Comparison of ENCODE assay signal across 1 cellular context in the genomic region with DNA sequence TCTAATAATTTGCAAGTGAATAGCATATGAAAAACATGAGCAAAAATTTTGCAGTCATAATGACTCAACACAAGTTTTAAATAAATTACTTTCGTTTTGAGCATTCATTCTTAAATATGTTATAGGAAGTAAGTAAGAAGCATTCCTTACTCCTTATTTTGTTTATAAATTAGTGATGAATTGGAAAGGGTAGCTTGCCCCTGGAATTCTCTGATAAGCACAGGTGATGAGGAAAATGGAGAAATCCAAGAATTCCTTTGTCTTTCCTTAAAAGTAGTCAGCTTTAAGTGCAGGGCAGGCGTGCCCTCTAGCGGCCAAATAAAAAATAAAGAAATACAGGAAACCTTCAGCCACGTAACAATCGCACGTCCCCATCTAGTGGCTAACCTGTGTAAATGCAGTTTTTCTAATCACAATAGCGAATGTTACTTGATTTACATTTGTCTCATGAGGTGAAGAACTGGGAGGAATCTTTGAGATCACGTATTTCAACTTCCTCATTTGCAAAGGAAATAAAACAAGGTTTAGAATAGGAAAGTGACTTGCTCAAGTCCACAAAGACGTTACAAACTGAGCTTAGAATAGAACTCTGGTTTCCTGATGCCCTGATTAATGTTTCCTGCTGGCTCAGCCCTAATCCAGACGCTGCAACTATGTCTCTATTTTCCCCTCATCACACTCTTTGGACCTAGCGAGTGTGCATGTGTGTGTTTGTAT.
TF ChIP-seq lines count a peak whose summit lies in the region.

No MANE protein-coding gene starts in this region.

TF ChIP-seq in HepG2, 621 proteins besides CTCF, POLR2A, EP300 and RAD21 (continued from another document and continues in another):
- TF ChIP-seq KMT2B (CRISPR knock-in tag; IDR thresholded peaks at IDR 0.05) = 0 out of 2 replicates have a peak, but pooled peaks have one; percentile 33
- TF ChIP-seq LCORL (IDR thresholded peaks at IDR 0.05) = no peak
- 0 out of 2 replicates have a peak, but pooled peaks have one; percentile 38 for TF ChIP-seq LCORL (CRISPR knock-in tag; IDR thresholded peaks at IDR 0.05)
- peak; percentile 13; the same call in 1 of the 2 replicates for TF ChIP-seq FOXJ3 (CRISPR knock-in tag; IDR thresholded peaks at IDR 0.05; ENCODE audit: borderline replicate concordance)
- TF ChIP-seq, protein P1, sequence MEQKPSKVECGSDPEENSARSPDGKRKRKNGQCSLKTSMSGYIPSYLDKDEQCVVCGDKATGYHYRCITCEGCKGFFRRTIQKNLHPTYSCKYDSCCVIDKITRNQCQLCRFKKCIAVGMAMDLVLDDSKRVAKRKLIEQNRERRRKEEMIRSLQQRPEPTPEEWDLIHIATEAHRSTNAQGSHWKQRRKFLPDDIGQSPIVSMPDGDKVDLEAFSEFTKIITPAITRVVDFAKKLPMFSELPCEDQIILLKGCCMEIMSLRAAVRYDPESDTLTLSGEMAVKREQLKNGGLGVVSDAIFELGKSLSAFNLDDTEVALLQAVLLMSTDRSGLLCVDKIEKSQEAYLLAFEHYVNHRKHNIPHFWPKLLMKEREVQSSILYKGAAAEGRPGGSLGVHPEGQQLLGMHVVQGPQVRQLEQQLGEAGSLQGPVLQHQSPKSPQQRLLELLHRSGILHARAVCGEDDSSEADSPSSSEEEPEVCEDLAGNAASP (CRISPR knock-in tag; IDR thresholded peaks at IDR 0.05; ENCODE audit: borderline replicate concordance) = 0 out of 2 replicates have a peak, but pooled peaks have one; percentile 16
- peak; percentile 57; the same call in 1 of the 2 replicates for TF ChIP-seq YEATS2 (CRISPR knock-in tag; IDR thresholded peaks at IDR 0.05; ENCODE audit: borderline replicate concordance)
- TF ChIP-seq ZNF674 (CRISPR knock-in tag; IDR thresholded peaks at IDR 0.05; ENCODE audit: low read depth) = no peak
- no peak for TF ChIP-seq ZNF232 (CRISPR knock-in tag; IDR thresholded peaks at IDR 0.05; ENCODE audit: borderline replicate concordance)
- no peak for TF ChIP-seq MED13 (CRISPR knock-in tag; IDR thresholded peaks at IDR 0.05)
- no peak for TF ChIP-seq SUZ12 (IDR thresholded peaks at IDR 0.05; ENCODE audit: low read depth, low read length)
- TF ChIP-seq, protein P2, sequence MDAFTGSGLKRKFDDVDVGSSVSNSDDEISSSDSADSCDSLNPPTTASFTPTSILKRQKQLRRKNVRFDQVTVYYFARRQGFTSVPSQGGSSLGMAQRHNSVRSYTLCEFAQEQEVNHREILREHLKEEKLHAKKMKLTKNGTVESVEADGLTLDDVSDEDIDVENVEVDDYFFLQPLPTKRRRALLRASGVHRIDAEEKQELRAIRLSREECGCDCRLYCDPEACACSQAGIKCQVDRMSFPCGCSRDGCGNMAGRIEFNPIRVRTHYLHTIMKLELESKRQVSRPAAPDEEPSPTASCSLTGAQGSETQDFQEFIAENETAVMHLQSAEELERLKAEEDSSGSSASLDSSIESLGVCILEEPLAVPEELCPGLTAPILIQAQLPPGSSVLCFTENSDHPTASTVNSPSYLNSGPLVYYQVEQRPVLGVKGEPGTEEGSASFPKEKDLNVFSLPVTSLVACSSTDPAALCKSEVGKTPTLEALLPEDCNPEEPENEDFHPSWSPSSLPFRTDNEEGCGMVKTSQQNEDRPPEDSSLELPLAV (CRISPR knock-in tag; conservative IDR thresholded peaks at IDR 0.05; ENCODE audit: low read depth) = no peak
- peak; percentile 43; the same call in 1 of the 2 replicates for TF ChIP-seq IRF2 (CRISPR knock-in tag; IDR thresholded peaks at IDR 0.05)
- TF ChIP-seq ZNF331 (CRISPR knock-in tag; IDR thresholded peaks at IDR 0.05) = no peak
- no peak for TF ChIP-seq FOSL2 (CRISPR knock-in tag; IDR thresholded peaks at IDR 0.05)
- no peak for TF ChIP-seq ZNF263 (CRISPR knock-in tag; IDR thresholded peaks at IDR 0.05)
- TF ChIP-seq, protein P3, sequence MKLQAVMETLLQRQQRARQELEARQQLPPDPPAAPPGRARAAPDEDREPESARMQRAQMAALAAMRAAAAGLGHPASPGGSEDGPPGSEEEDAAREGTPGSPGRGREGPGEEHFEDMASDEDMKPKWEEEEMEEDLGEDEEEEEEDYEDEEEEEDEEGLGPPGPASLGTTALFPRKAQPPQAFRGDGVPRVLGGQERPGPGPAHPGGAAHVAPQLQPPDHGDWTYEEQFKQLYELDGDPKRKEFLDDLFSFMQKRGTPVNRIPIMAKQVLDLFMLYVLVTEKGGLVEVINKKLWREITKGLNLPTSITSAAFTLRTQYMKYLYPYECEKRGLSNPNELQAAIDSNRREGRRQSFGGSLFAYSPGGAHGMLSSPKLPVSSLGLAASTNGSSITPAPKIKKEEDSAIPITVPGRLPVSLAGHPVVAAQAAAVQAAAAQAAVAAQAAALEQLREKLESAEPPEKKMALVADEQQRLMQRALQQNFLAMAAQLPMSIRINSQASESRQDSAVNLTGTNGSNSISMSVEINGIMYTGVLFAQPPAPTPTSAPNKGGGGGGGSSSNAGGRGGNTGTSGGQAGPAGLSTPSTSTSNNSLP (IDR thresholded peaks at IDR 0.05; ENCODE audit: low read depth, low read length) = peak; percentile 87
- TF ChIP-seq, protein P4, sequence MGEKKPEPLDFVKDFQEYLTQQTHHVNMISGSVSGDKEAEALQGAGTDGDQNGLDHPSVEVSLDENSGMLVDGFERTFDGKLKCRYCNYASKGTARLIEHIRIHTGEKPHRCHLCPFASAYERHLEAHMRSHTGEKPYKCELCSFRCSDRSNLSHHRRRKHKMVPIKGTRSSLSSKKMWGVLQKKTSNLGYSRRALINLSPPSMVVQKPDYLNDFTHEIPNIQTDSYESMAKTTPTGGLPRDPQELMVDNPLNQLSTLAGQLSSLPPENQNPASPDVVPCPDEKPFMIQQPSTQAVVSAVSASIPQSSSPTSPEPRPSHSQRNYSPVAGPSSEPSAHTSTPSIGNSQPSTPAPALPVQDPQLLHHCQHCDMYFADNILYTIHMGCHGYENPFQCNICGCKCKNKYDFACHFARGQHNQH (CRISPR knock-in tag; IDR thresholded peaks at IDR 0.05) = 0 out of 2 replicates have a peak, but pooled peaks have one; percentile 27
- TF ChIP-seq TOE1 (CRISPR knock-in tag; IDR thresholded peaks at IDR 0.05) = no peak; the same call in 1 of the 2 replicates
- TF ChIP-seq ZNF225 (CRISPR knock-in tag; IDR thresholded peaks at IDR 0.05) = no peak
- TF ChIP-seq, protein P5, sequence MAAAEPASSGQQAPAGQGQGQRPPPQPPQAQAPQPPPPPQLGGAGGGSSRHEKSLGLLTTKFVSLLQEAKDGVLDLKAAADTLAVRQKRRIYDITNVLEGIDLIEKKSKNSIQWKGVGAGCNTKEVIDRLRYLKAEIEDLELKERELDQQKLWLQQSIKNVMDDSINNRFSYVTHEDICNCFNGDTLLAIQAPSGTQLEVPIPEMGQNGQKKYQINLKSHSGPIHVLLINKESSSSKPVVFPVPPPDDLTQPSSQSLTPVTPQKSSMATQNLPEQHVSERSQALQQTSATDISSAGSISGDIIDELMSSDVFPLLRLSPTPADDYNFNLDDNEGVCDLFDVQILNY (CRISPR knock-in tag; conservative IDR thresholded peaks at IDR 0.05) = no peak
- TF ChIP-seq, protein P6, sequence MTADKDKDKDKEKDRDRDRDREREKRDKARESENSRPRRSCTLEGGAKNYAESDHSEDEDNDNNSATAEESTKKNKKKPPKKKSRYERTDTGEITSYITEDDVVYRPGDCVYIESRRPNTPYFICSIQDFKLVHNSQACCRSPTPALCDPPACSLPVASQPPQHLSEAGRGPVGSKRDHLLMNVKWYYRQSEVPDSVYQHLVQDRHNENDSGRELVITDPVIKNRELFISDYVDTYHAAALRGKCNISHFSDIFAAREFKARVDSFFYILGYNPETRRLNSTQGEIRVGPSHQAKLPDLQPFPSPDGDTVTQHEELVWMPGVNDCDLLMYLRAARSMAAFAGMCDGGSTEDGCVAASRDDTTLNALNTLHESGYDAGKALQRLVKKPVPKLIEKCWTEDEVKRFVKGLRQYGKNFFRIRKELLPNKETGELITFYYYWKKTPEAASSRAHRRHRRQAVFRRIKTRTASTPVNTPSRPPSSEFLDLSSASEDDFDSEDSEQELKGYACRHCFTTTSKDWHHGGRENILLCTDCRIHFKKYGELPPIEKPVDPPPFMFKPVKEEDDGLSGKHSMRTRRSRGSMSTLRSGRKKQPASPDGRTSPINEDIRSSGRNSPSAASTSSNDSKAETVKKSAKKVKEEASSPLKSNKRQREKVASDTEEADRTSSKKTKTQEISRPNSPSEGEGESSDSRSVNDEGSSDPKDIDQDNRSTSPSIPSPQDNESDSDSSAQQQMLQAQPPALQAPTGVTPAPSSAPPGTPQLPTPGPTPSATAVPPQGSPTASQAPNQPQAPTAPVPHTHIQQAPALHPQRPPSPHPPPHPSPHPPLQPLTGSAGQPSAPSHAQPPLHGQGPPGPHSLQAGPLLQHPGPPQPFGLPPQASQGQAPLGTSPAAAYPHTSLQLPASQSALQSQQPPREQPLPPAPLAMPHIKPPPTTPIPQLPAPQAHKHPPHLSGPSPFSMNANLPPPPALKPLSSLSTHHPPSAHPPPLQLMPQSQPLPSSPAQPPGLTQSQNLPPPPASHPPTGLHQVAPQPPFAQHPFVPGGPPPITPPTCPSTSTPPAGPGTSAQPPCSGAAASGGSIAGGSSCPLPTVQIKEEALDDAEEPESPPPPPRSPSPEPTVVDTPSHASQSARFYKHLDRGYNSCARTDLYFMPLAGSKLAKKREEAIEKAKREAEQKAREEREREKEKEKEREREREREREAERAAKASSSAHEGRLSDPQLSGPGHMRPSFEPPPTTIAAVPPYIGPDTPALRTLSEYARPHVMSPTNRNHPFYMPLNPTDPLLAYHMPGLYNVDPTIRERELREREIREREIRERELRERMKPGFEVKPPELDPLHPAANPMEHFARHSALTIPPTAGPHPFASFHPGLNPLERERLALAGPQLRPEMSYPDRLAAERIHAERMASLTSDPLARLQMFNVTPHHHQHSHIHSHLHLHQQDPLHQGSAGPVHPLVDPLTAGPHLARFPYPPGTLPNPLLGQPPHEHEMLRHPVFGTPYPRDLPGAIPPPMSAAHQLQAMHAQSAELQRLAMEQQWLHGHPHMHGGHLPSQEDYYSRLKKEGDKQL (CRISPR knock-in tag; IDR thresholded peaks at IDR 0.05; ENCODE audit: low read depth) = no peak
- TF ChIP-seq ELF1 (CRISPR knock-in tag; IDR thresholded peaks at IDR 0.05) = 0 out of 2 replicates have a peak, but pooled peaks have one; percentile 18
- no peak for TF ChIP-seq ZNF121 (CRISPR knock-in tag; IDR thresholded peaks at IDR 0.05)
- TF ChIP-seq MIXL1 (CRISPR knock-in tag; IDR thresholded peaks at IDR 0.05) = peak; percentile 72; the same call in 1 of the 2 replicates
- TF ChIP-seq PCBP1 (IDR thresholded peaks at IDR 0.05; ENCODE audit: borderline replicate concordance, low read depth, low read length) = no peak
- TF ChIP-seq FOXA1 (IDR thresholded peaks at IDR 0.05) = no peak
- no peak for TF ChIP-seq FOXA1 (CRISPR knock-in tag; IDR thresholded peaks at IDR 0.05)
- TF ChIP-seq RXRB (CRISPR knock-in tag; IDR thresholded peaks at IDR 0.05; ENCODE audit: borderline replicate concordance) = peak; percentile 27; the same call in 1 of the 2 replicates
- TF ChIP-seq ZNF33B (CRISPR knock-in tag; IDR thresholded peaks at IDR 0.05) = no peak
- no peak for TF ChIP-seq ZNF883 (CRISPR knock-in tag; IDR thresholded peaks at IDR 0.05; ENCODE audit: not compliant biosample characterization)
- TF ChIP-seq SOX5 (CRISPR knock-in tag; IDR thresholded peaks at IDR 0.05; ENCODE audit: borderline replicate concordance) = peak; percentile 35; the same call in 1 of the 2 replicates
- TF ChIP-seq FOXK1 (CRISPR knock-in tag; IDR thresholded peaks at IDR 0.05; ENCODE audit: borderline replicate concordance, low read depth) = peak; percentile 58; the same call in 1 of the 2 replicates
- TF ChIP-seq ZFP36L2 (CRISPR knock-in tag; IDR thresholded peaks at IDR 0.05) = no peak
- TF ChIP-seq, protein P7, sequence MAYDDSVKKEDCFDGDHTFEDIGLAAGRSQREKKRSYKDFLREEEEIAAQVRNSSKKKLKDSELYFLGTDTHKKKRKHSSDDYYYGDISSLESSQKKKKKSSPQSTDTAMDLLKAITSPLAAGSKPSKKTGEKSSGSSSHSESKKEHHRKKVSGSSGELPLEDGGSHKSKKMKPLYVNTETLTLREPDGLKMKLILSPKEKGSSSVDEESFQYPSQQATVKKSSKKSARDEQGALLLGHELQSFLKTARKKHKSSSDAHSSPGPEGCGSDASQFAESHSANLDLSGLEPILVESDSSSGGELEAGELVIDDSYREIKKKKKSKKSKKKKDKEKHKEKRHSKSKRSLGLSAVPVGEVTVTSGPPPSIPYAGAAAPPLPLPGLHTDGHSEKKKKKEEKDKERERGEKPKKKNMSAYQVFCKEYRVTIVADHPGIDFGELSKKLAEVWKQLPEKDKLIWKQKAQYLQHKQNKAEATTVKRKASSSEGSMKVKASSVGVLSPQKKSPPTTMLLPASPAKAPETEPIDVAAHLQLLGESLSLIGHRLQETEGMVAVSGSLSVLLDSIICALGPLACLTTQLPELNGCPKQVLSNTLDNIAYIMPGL (CRISPR knock-in tag; IDR thresholded peaks at IDR 0.05; ENCODE audit: borderline replicate concordance in 1 of 2, low read depth in 1 of 2) = peak; percentile 61 to 91; a peak in 3 of 4 replicates
- peak; percentile 52; the same call in 1 of the 2 replicates for TF ChIP-seq ATF1 (CRISPR knock-in tag; IDR thresholded peaks at IDR 0.05)
- no peak for TF ChIP-seq TAF15 (IDR thresholded peaks at IDR 0.05; ENCODE audit: low read depth, low read length, poor library complexity, severe bottlenecking)
- TF ChIP-seq HOXA9 (CRISPR knock-in tag; IDR thresholded peaks at IDR 0.05; ENCODE audit: borderline replicate concordance) = no peak
- TF ChIP-seq, protein P8, sequence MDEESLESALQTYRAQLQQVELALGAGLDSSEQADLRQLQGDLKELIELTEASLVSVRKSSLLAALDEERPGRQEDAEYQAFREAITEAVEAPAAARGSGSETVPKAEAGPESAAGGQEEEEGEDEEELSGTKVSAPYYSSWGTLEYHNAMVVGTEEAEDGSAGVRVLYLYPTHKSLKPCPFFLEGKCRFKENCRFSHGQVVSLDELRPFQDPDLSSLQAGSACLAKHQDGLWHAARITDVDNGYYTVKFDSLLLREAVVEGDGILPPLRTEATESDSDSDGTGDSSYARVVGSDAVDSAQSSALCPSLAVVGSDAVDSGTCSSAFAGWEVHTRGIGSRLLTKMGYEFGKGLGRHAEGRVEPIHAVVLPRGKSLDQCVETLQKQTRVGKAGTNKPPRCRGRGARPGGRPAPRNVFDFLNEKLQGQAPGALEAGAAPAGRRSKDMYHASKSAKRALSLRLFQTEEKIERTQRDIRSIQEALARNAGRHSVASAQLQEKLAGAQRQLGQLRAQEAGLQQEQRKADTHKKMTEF (CRISPR knock-in tag; IDR thresholded peaks at IDR 0.05) = peak; percentile 44; the same call in 1 of the 2 replicates
- TF ChIP-seq, protein P9, sequence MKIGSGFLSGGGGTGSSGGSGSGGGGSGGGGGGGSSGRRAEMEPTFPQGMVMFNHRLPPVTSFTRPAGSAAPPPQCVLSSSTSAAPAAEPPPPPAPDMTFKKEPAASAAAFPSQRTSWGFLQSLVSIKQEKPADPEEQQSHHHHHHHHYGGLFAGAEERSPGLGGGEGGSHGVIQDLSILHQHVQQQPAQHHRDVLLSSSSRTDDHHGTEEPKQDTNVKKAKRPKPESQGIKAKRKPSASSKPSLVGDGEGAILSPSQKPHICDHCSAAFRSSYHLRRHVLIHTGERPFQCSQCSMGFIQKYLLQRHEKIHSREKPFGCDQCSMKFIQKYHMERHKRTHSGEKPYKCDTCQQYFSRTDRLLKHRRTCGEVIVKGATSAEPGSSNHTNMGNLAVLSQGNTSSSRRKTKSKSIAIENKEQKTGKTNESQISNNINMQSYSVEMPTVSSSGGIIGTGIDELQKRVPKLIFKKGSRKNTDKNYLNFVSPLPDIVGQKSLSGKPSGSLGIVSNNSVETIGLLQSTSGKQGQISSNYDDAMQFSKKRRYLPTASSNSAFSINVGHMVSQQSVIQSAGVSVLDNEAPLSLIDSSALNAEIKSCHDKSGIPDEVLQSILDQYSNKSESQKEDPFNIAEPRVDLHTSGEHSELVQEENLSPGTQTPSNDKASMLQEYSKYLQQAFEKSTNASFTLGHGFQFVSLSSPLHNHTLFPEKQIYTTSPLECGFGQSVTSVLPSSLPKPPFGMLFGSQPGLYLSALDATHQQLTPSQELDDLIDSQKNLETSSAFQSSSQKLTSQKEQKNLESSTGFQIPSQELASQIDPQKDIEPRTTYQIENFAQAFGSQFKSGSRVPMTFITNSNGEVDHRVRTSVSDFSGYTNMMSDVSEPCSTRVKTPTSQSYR (CRISPR knock-in tag; IDR thresholded peaks at IDR 0.05; ENCODE audit: borderline replicate concordance) = no peak
